21 cellular contexts compared by ENCODE assay signal in the genomic region with DNA sequence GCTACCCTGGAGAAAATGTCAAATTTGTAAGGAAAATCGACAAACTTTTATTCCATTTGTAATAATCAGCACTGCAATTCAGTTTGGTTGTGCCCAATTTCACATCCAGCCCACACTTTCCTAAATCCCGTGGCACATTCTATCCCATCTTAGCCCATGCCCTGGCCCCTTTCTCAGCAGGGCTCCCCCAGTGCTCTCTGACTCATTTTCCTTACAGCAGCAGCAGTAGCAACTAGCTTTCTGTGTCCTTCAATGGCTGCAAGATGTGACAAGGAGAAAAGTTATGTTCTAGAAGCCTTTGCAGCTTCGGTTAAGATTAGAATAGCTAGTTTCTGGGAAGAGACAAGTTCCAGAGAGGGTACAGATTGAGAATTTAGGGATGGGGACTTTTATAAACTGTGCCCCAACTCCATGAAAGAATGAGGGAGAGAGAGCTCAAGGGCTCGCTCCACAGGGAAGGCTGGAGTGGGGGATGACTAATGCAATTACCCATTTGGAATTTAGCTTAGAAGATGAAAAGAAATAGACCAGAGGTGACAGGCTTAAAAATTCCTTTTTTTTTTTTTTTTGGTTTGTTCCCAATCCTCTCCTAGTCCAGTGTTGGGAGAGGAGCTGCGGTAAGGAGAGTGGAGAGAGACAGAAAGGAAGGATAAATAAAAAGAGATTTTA. TPM values are rescaled to one million over a fixed set of nuclear protein-coding genes. Genes with fewer than 3 reads are reported as not detected.
DNase-seq lines count a peak whose midpoint lies in the region; ATAC-seq, FAIRE-seq and TF ChIP-seq lines count a peak whose summit lies in the region.
"Had no signal": no experiment of that assay in that cellular context is flagged by ENCODE, and none has a peak within 500 bp of the region (broad histone marks: within the 10 kb centered on the region; RNA-seq: fewer than 3 reads in every experiment).

No MANE protein-coding gene starts in this region.

- DNase-seq in EL (peak; percentile 32), MG63 (peak; percentile 80), bronchial epithelial cell (ENCODE audit: low read depth) (peak; percentile 32), nephron progenitor cell (no peak), NCI-H1436 (lab: John Stamatoyannopoulos, UW) (no peak), SHP77 (lab: John Stamatoyannopoulos, UW) (no peak)
- DNase-seq in naive thymus-derived CD8-positive, alpha-beta T cell = no peak
- DNase-seq: activated CD8-positive, alpha-beta memory T cell treated with anti-CD3 and anti-CD28 coated beads, Interleukin-2, amount 10 ng/mL, durations not matched to agents 7 days and 5 days; activated naive CD4-positive, alpha-beta T cell; DMS153; H7; mammary epithelial cell; NCI-H1694 treated with DMSO at 0.1 percent for 48 hours; NCI-H510A; stimulated activated naive CD8-positive, alpha-beta T cell treated with anti-CD3 and anti-CD28 coated beads, Interleukin-15, Interleukin-2, amounts not matched to agents 100 U/mL and 50 U/mL, for 24 hours had no signal

- H3K36me3 ChIP-seq in MG63 = no peaks in the 10 kb centered on the region; the same call in 1 of the 2 replicates
- no peaks in the 10 kb centered on the region for H3K36me3 ChIP-seq in bronchial epithelial cell (ENCODE audit: control insufficient read depth, insufficient read depth, low read length)
- H3K36me3 ChIP-seq: cardiac muscle cell, neutrophil had no signal

- peaks cover 34% of the 10 kb centered on the region for H3K4me1 Mint-ChIP-seq in nephron progenitor cell
- H3K4me1 Mint-ChIP-seq in naive thymus-derived CD8-positive, alpha-beta T cell = no peaks in the 10 kb centered on the region
- H3K4me1 Mint-ChIP-seq: activated CD8-positive, alpha-beta memory T cell treated with anti-CD3 and anti-CD28 coated beads, Interleukin-2, amount 10 ng/mL, durations not matched to agents 7 days and 5 days; B cell had no signal

- no peaks in the 10 kb centered on the region for H3K36me3 Mint-ChIP-seq in nephron progenitor cell (ENCODE audit: low read depth)
- no peaks in the 10 kb centered on the region for H3K36me3 Mint-ChIP-seq in naive thymus-derived CD8-positive, alpha-beta T cell
- H3K36me3 Mint-ChIP-seq: activated CD8-positive, alpha-beta memory T cell treated with anti-CD3 and anti-CD28 coated beads, Interleukin-2, amount 10 ng/mL, durations not matched to agents 7 days and 5 days had no signal

- H3K4me3 ChIP-seq in MG63 (no peak overlapping the region), bronchial epithelial cell (ENCODE audit: low read depth, low read length) (no peak overlapping the region)
- H3K4me3 ChIP-seq: cardiac muscle cell, skin epidermis had no signal

- peaks cover 16% of the 10 kb centered on the region for H3K9me3 Mint-ChIP-seq in nephron progenitor cell
- H3K9me3 Mint-ChIP-seq in naive thymus-derived CD8-positive, alpha-beta T cell = peaks cover 0 to 2% (median 0%) of the 10 kb centered on the region in 9 donors

- H3K27me3 ChIP-seq in MG63 = no peaks in the 10 kb centered on the region
- no peaks in the 10 kb centered on the region for H3K27me3 ChIP-seq in bronchial epithelial cell (ENCODE audit: control insufficient read depth, insufficient read depth, low read length)
- H3K27me3 ChIP-seq: cardiac muscle cell, neutrophil had no signal

- ATAC-seq in naive thymus-derived CD8-positive, alpha-beta T cell = no peak
- ATAC-seq in GM19452 (IDR thresholded peaks at IDR 0.05; ENCODE audit: unreplicated experiment) = no peak
- ATAC-seq: activated CD8-positive, alpha-beta memory T cell treated with anti-CD3 and anti-CD28 coated beads, Interleukin-2, amount 10 ng/mL, durations not matched to agents 7 days and 5 days; stimulated activated naive CD8-positive, alpha-beta T cell treated with anti-CD3 and anti-CD28 coated beads, Interleukin-15, Interleukin-2, amounts not matched to agents 100 U/mL and 50 U/mL, for 24 hours had no signal

- POLR2A ChIA-PET in naive thymus-derived CD8-positive, alpha-beta T cell (lab: Charles Lee) = no interaction called here

- H3K4me3 Mint-ChIP-seq in nephron progenitor cell = no peak overlapping the region
- no peak overlapping the region for H3K4me3 Mint-ChIP-seq in naive thymus-derived CD8-positive, alpha-beta T cell
- H3K4me3 Mint-ChIP-seq: activated CD8-positive, alpha-beta memory T cell treated with anti-CD3 and anti-CD28 coated beads, Interleukin-2, amount 10 ng/mL, durations not matched to agents 7 days and 5 days; B cell had no signal

- peaks cover 10% of the 10 kb centered on the region for H3K27me3 Mint-ChIP-seq in nephron progenitor cell (ENCODE audit: low read depth, poor library complexity)
- H3K27me3 Mint-ChIP-seq in naive thymus-derived CD8-positive, alpha-beta T cell = peaks cover 9 to 16% (median 10%) of the 10 kb centered on the region in 5 donors

- H3K27ac Mint-ChIP-seq in nephron progenitor cell = peak overlapping the region; percentile 38
- H3K27ac Mint-ChIP-seq in naive thymus-derived CD8-positive, alpha-beta T cell = no peak overlapping the region
- H3K27ac Mint-ChIP-seq: activated CD8-positive, alpha-beta memory T cell treated with anti-CD3 and anti-CD28 coated beads, Interleukin-2, amount 10 ng/mL, durations not matched to agents 7 days and 5 days; B cell had no signal

- TF ChIP-seq CTCF in bronchial epithelial cell (IDR thresholded peaks at IDR 0.05; ENCODE audit: insufficient read depth, low read length, severe bottlenecking) (no peak), nephron progenitor cell (IDR thresholded peaks at IDR 0.05) (no peak)

- no peaks in the 10 kb centered on the region for H3K9me3 ChIP-seq in MG63
- H3K9me3 ChIP-seq: neutrophil had no signal

- FAIRE-seq in bronchial epithelial cell (lab: Jason Lieb, UNC) = no peak
- FAIRE-seq: frontal cortex had no signal

RNA-seq across cellular contexts. Expression of gene POU2F1, which starts 47.0 kb away (rescaled TPM):
- total RNA-seq in MG63 (2014; rRNA removed; shearing (Covaris generic); ENCODE audit: low replicate concordance) = 3.9 and 5.5 TPM in 2 replicates
- total RNA-seq in bronchial epithelial cell = 3.9 and 5.1 TPM in 2 replicates
- 10 to 100 TPM; 19.7 to 22.9 TPM for total RNA-seq in naive thymus-derived CD8-positive, alpha-beta T cell
- polyA plus RNA-seq in naive thymus-derived CD8-positive, alpha-beta T cell = 1 to 10 TPM; 5.0 to 9.8 (median 8.1) TPM

Comparison
In these comparisons a context has a peak if more than half of its experiments do, and no peak if none do; other contexts are left out.
1. DNase-seq: peak in EL (single experiment), MG63 (single experiment) and bronchial epithelial cell (single experiment); none in nephron progenitor cell (single experiment), naive thymus-derived CD8-positive, alpha-beta T cell (0 of 10), NCI-H1436 (single experiment) and SHP77 (0 of 2).